Comparison of ENCODE assay signal across 34 cellular contexts in the genomic region with DNA sequence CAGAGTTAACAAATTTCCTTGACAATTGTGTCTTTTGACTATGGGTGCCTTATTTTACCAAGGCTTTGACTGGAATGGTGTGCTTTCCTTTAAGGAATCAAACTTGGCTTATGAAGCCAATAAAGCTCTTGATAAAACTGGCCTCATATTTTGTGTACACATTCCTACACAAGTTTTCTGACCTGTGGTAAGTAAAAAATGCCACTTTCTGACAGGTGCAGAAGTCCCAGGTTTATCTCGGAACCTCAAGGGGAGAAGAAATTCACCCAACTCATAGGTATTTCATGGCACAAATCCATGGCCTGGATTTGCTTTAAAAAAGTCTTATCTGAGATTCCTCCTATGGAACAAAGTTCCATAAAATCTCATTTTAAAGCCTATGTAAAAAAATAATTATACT.
"Had no signal": no experiment of that assay in that cellular context is flagged by ENCODE, and none has a peak within 500 bp of the region (broad histone marks: within the 10 kb centered on the region; RNA-seq: fewer than 3 reads in every experiment).

No MANE protein-coding gene starts in this region.

- DNase-seq: Karpas-422, Kasumi-1, KG1, MG63, MM.1S, MV-4-11, NCI-H1048, NCI-H1092, NCI-H1092 treated with DMSO at 0.1 percent for 48 hours, NCI-H1105, NCI-H1105 treated with DMSO at 0.1 percent for 48 hours, NCI-H1417, NCI-H1417 treated with DMSO at 0.1 percent for 48 hours, NCI-H1436, NCI-H1436 treated with DMSO at 0.1 percent for 48 hours, NCI-H146, NCI-H1694, NCI-H1694 treated with DMSO at 0.1 percent for 48 hours, NCI-H187, NCI-H187 treated with DMSO at 0.1 percent for 48 hours, NCI-H1930, NCI-H2029, NCI-H2029 treated with DMSO at 0.1 percent for 48 hours, NCI-H2081, NCI-H2081 treated with DMSO at 0.1 percent for 48 hours, NCI-H2107, NCI-H2171, NCI-H2171 treated with DMSO at 0.1 percent for 48 hours, NCI-H2227 treated with DMSO at 0.1 percent for 48 hours, NCI-H226, NCI-H345, NCI-H446, NCI-H446 treated with DMSO at 0.1 percent for 48 hours had no signal

- H3K27ac ChIP-seq: KMS-11 had no signal

- H3K4me3 ChIP-seq: MG63 had no signal

- H3K36me3 ChIP-seq: MG63 had no signal

- H3K9me3 ChIP-seq: MG63 had no signal

- H3K27me3 ChIP-seq: MG63 had no signal
